In the genomic region with DNA sequence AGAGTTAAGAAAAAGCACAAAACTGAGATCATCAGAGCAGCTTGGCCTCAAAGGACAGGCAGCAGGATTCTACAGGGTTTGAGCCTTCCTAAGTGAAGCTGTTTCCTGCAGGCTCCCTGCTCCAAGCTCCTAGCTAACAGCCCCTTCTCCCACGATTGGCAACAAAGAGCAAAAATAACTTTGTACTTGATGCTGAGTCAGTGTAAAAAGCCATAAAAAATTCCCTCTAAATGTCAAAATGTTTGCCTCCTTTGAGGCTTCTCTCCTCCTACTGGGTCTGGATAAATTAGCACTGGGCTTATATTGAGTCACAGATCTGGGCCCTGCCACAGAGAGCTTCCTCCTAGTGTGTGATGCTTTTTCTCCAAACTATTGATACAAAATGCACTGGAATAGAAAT, we compare ENCODE assay signal across 13 cellular contexts.
DNase-seq lines count a peak whose midpoint lies in the region; ATAC-seq and TF ChIP-seq lines count a peak whose summit lies in the region.
"Had no signal": no experiment of that assay in that cellular context is flagged by ENCODE, and none has a peak within 500 bp of the region (broad histone marks: within the 10 kb centered on the region; RNA-seq: fewer than 3 reads in every experiment).

No MANE protein-coding gene starts in this region.

- ATAC-seq in GM18505 (IDR thresholded peaks at IDR 0.05; ENCODE audit: unreplicated experiment) = no peak
- no peak for ATAC-seq in HG02840 (IDR thresholded peaks at IDR 0.05; ENCODE audit: low FRiP score, unreplicated experiment)

- no peak for TF ChIP-seq POLR2A in GM18505 (IDR thresholded peaks at IDR 0.05; ENCODE audit: borderline replicate concordance, extremely low read depth, insufficient read depth, insufficient read length)

- no peaks in the 10 kb centered on the region for H3K27me3 Mint-ChIP-seq in neural crest cell (ENCODE audit: low read depth)
- H3K27me3 Mint-ChIP-seq in activated naive CD4-positive, alpha-beta T cell treated with anti-CD3 and anti-CD28 coated beads for 36 hours (ENCODE audit: low read depth) = no peaks in the 10 kb centered on the region
- H3K27me3 Mint-ChIP-seq: activated naive CD4-positive, alpha-beta T cell treated with anti-CD3 and anti-CD28 coated beads, Interleukin-2, amount 50 U/mL, for 24 hours had no signal

- H3K4me3 Mint-ChIP-seq in neural crest cell = no peak overlapping the region
- H3K4me3 Mint-ChIP-seq in activated naive CD4-positive, alpha-beta T cell treated with anti-CD3 and anti-CD28 coated beads for 36 hours = no peak overlapping the region
- H3K4me3 Mint-ChIP-seq: activated naive CD4-positive, alpha-beta T cell treated with anti-CD3 and anti-CD28 coated beads, Interleukin-2, amount 50 U/mL, for 24 hours had no signal

- CTCF ChIA-PET in activated naive CD4-positive, alpha-beta T cell treated with anti-CD3 and anti-CD28 coated beads for 36 hours (lab: Charles Lee) = no interaction called here

- H3K4me1 Mint-ChIP-seq in neural crest cell = peaks cover 31% of the 10 kb centered on the region
- H3K4me1 Mint-ChIP-seq in activated naive CD4-positive, alpha-beta T cell treated with anti-CD3 and anti-CD28 coated beads for 36 hours (ENCODE audit: low read depth) = peaks cover 11% of the 10 kb centered on the region

- TF ChIP-seq CTCF in fibroblast of mammary gland (conservative IDR thresholded peaks at IDR 0.05; ENCODE audit: control insufficient read depth, insufficient read depth, low read depth, low read length) (peak; percentile 13), neural crest cell (conservative IDR thresholded peaks at IDR 0.05) (no peak)

- DNase-seq in AG08396 (ENCODE audit: low spot score) (peak; percentile 24), NCI-H345 (lab: John Stamatoyannopoulos, UW) (peak; percentile 44), fibroblast of mammary gland (ENCODE audit: low read depth) (peak; percentile 85), neural crest cell (ENCODE audit: low read depth, low spot score) (no peak), ACHN (no peak)
- DNase-seq in activated naive CD4-positive, alpha-beta T cell treated with anti-CD3 and anti-CD28 coated beads for 36 hours = no peak
- DNase-seq: NCI-H226, occipital lobe, T1000 had no signal

- in situ Hi-C loops in ACHN (cut with HindIII; ENCODE audit: low pct_ligation_motif_present, low pct_unique_long_range_greater_than_20kb, low sequenced_read_pairs) = no loop called here

- H3K27ac Mint-ChIP-seq in neural crest cell (ENCODE audit: unreplicated experiment) = peak overlapping the region; percentile 70
- H3K27ac Mint-ChIP-seq in activated naive CD4-positive, alpha-beta T cell treated with anti-CD3 and anti-CD28 coated beads for 36 hours = no peak overlapping the region
- H3K27ac Mint-ChIP-seq: activated naive CD4-positive, alpha-beta T cell treated with anti-CD3 and anti-CD28 coated beads, Interleukin-2, amount 50 U/mL, for 24 hours had no signal

- peaks cover 2% of the 10 kb centered on the region for H3K9me3 Mint-ChIP-seq in neural crest cell
- H3K9me3 Mint-ChIP-seq in activated naive CD4-positive, alpha-beta T cell treated with anti-CD3 and anti-CD28 coated beads for 36 hours = no peaks in the 10 kb centered on the region
- H3K9me3 Mint-ChIP-seq: activated naive CD4-positive, alpha-beta T cell treated with anti-CD3 and anti-CD28 coated beads, Interleukin-2, amount 50 U/mL, for 24 hours had no signal

- no peak overlapping the region for H3K4me3 ChIP-seq in fibroblast of mammary gland (ENCODE audit: control insufficient read depth, low read depth, low read length)
- H3K4me3 ChIP-seq: BLaER1 treated with 17β-estradiol and CSF1 and Interleukin-3, amounts not matched to agents 10 nM and 100 nM had no signal

- H3K36me3 Mint-ChIP-seq in neural crest cell (ENCODE audit: low read depth) = no peaks in the 10 kb centered on the region
- no peaks in the 10 kb centered on the region for H3K36me3 Mint-ChIP-seq in activated naive CD4-positive, alpha-beta T cell treated with anti-CD3 and anti-CD28 coated beads for 36 hours (ENCODE audit: low read depth)

- intact Hi-C loops in activated naive CD4-positive, alpha-beta T cell treated with anti-CD3 and anti-CD28 coated beads for 36 hours (cut with micrococcal nuclease) = no loop called here

Comparison
In these comparisons a context has a peak if more than half of its experiments do, and no peak if none do; other contexts are left out.
1. DNase-seq: peak in AG08396 (single experiment), NCI-H345 (single experiment) and fibroblast of mammary gland (single experiment); none in neural crest cell (single experiment), activated naive CD4-positive, alpha-beta T cell treated with anti-CD3 and anti-CD28 coated beads for 36 hours (single experiment) and ACHN (single experiment).